18 cellular contexts compared by ENCODE assay signal in the genomic region with DNA sequence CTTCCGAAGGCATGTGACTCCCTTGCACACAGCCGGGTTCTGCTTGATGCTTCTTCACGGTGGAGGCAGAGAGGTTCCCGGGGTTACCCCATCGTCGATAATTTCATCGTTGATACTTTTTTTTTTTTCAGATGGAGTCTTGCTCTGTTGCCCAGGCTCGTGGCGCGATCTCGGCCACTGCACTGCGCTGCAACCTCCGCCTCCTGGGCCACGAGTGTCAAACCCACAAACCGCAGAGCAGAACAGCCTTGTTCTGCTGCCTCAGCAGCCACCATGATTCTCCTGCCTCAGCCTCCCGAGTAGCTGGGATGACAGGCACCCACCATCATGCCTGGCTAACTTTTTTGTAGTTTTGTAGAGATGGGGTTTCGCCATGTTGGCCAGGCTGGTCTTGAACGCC. TPM values are rescaled to one million over a fixed set of nuclear protein-coding genes. Genes with fewer than 3 reads are reported as not detected.
"Had no signal": no experiment of that assay in that cellular context is flagged by ENCODE, and none has a peak within 500 bp of the region (broad histone marks: within the 10 kb centered on the region; RNA-seq: fewer than 3 reads in every experiment).

No MANE protein-coding gene starts in this region.

RNA-seq across cellular contexts. Expression of a gene that starts 41.0 kb away (rescaled TPM):
- total RNA-seq: cerebellum, dermis blood vessel endothelial cell, dorsolateral prefrontal cortex, esophagus mucosa, esophagus squamous epithelium, gastrocnemius medialis, glomerular endothelial cell, heart right ventricle, kidney epithelial cell, left cardiac atrium, left lung, left ventricle myocardium superior, lower leg skin, lower lobe of right lung, lung microvascular endothelial cell, mononuclear cell, mucosa of gallbladder had no signal
- polyA plus RNA-seq: heart right ventricle, keratinocyte had no signal
